ENCODE assay signal across 1 cellular context in genomic region chr1:64343105-64343960, GRCh38.
A peak's percentile ranks its signal among the peaks of the same experiment; 100 is the strongest.
TF ChIP-seq lines count a peak whose summit lies in the region.

No MANE protein-coding gene starts in this region.

TF ChIP-seq in GM23338, 12 proteins besides CTCF, POLR2A, EP300 and RAD21 (continued from another document):
- TF ChIP-seq REST (IDR thresholded peaks at IDR 0.05; ENCODE audit: unreplicated experiment) (peak; percentile 15), ZNF462 (CRISPR knock-in tag; IDR thresholded peaks at IDR 0.05) (no peak), ZNF331 (CRISPR knock-in tag; IDR thresholded peaks at IDR 0.05; ENCODE audit: low read depth) (no peak), EZH2phosphoT487 (IDR thresholded peaks at IDR 0.05; ENCODE audit: unreplicated experiment) (no peak)
